9 cellular contexts compared by ENCODE assay signal in genomic region chr4:30720021-30720655, GRCh38. TPM values are rescaled to one million over a fixed set of nuclear protein-coding genes. Genes with fewer than 3 reads are reported as not detected.
DNase-seq lines count a peak whose midpoint lies in the region; ATAC-seq lines count a peak whose summit lies in the region.
"Had no signal": no experiment of that assay in that cellular context is flagged by ENCODE, and none has a peak within 500 bp of the region (broad histone marks: within the 10 kb centered on the region; RNA-seq: fewer than 3 reads in every experiment).

PCDH7 (plus strand) TSS chr4:30720369; CDS start chr4:30721423, 1,054 bp downstream.

- peak within 1 kb of the TSS; percentile 79 to 81 for H3K4me3 Mint-ChIP-seq in stimulated activated naive B cell treated with anti-CD40 and anti-IgM and Interleukin-4, amounts not matched to agents 10 μg/mL and 1 μg/mL and 100 μg/mL, for 72 hours

- H3K36me3 ChIP-seq in NT2/D1 (ENCODE audit: insufficient read depth, insufficient read length, low read length) = peaks cover 20% of the 10 kb centered on the region
- H3K36me3 ChIP-seq: adrenal gland had no signal

- H3K9me3 Mint-ChIP-seq in stimulated activated naive B cell treated with anti-CD40 and anti-IgM and Interleukin-4, amounts not matched to agents 10 μg/mL and 1 μg/mL and 100 μg/mL, for 72 hours = no peaks in the 10 kb centered on the region

- peaks cover 38% of the 10 kb centered on the region for H3K27me3 ChIP-seq in NT2/D1 (ENCODE audit: insufficient read depth, insufficient read length)

- peaks cover 3 to 14% of the 10 kb centered on the region in 2 donors for H3K36me3 Mint-ChIP-seq in stimulated activated naive B cell treated with anti-CD40 and anti-IgM and Interleukin-4, amounts not matched to agents 10 μg/mL and 1 μg/mL and 100 μg/mL, for 72 hours

- H3K9ac ChIP-seq in NT2/D1 (ENCODE audit: insufficient read length, low read depth) = peak within 1 kb of the TSS; percentile 87

- DNase-seq in activated CD4-positive, alpha-beta T cell treated with anti-CD3 and anti-CD28 coated beads for 48 hours = peak; percentile 28
- DNase-seq in activated CD4-positive, alpha-beta T cell treated with anti-CD3 and anti-CD28 coated beads, Interleukin-2, amount 50 U/mL, for 4 hours = no peak
- DNase-seq in NT2/D1 (ENCODE audit: low read depth, low spot score) (peak; percentile 42), dermis blood vessel endothelial cell (peak; percentile 18), left lobe of liver (ENCODE audit: low spot score) (no peak)
- no peak for DNase-seq in stimulated activated naive B cell treated with anti-CD40 and anti-IgM and Interleukin-4, amounts not matched to agents 10 μg/mL and 1 μg/mL and 100 μg/mL, for 72 hours
- no peak for DNase-seq in activated effector memory CD4-positive, alpha-beta T cell treated with anti-CD3 and anti-CD28 coated beads, Interleukin-2, amount 50 U/mL, for 16 hours

- H3K9me3 ChIP-seq in NT2/D1 (ENCODE audit: insufficient read depth, low read length) = peaks cover 17% of the 10 kb centered on the region; the same call in 1 of the 2 replicates
- H3K9me3 ChIP-seq: adrenal gland had no signal

- peaks cover 20 to 38% of the 10 kb centered on the region in 2 donors for H3K4me1 Mint-ChIP-seq in stimulated activated naive B cell treated with anti-CD40 and anti-IgM and Interleukin-4, amounts not matched to agents 10 μg/mL and 1 μg/mL and 100 μg/mL, for 72 hours

- H3K27ac Mint-ChIP-seq in stimulated activated naive B cell treated with anti-CD40 and anti-IgM and Interleukin-4, amounts not matched to agents 10 μg/mL and 1 μg/mL and 100 μg/mL, for 72 hours = peak within 1 kb of the TSS; percentile 98

- H3K4me3 ChIP-seq in NT2/D1 (ENCODE audit: insufficient read length, low read depth) = peak within 1 kb of the TSS; percentile 80

- H3K27me3 Mint-ChIP-seq in stimulated activated naive B cell treated with anti-CD40 and anti-IgM and Interleukin-4, amounts not matched to agents 10 μg/mL and 1 μg/mL and 100 μg/mL, for 72 hours = peaks cover 65 to 76% of the 10 kb centered on the region in 2 donors

- ATAC-seq in left lobe of liver = peak; percentile 6
- peak in 1 of 2 donors; percentile 22 for ATAC-seq in stimulated activated naive B cell treated with anti-CD40 and anti-IgM and Interleukin-4, amounts not matched to agents 10 μg/mL and 1 μg/mL and 100 μg/mL, for 72 hours (replicated peaks)
- no peak for ATAC-seq in GM19324 (IDR thresholded peaks at IDR 0.05; ENCODE audit: low FRiP score, unreplicated experiment)

- H3K4me1 ChIP-seq in NT2/D1 (ENCODE audit: insufficient read depth, insufficient read length) = peaks cover 2% of the 10 kb centered on the region

RNA-seq across cellular contexts. Expression of gene PCDH7, which starts in this region (rescaled TPM):
- total RNA-seq in dermis blood vessel endothelial cell (0.28 and 0.34 TPM in 2 replicates), left lobe of liver (1.5 TPM)

Comparison
In these comparisons a context has a peak if more than half of its experiments do, and no peak if none do; other contexts are left out.
1. DNase-seq: peak in activated CD4-positive, alpha-beta T cell treated with anti-CD3 and anti-CD28 coated beads for 48 hours (single experiment) and NT2/D1 (single experiment); none in activated CD4-positive, alpha-beta T cell treated with anti-CD3 and anti-CD28 coated beads, Interleukin-2, amount 50 U/mL, for 4 hours (0 of 2), left lobe of liver (single experiment), stimulated activated naive B cell treated with anti-CD40 and anti-IgM and Interleukin-4, amounts not matched to agents 10 μg/mL and 1 μg/mL and 100 μg/mL, for 72 hours (single experiment) and activated effector memory CD4-positive, alpha-beta T cell treated with anti-CD3 and anti-CD28 coated beads, Interleukin-2, amount 50 U/mL, for 16 hours (single experiment).
2. Peak in DNase-seq in dermis blood vessel endothelial cell; RNA of the gene not detected or under 1 TPM.